20 cellular contexts compared by ENCODE assay signal in genomic region chr18:70221911-70222278, GRCh38. TPM values are rescaled to one million over a fixed set of nuclear protein-coding genes. Genes with fewer than 3 reads are reported as not detected.
DNase-seq lines count a peak whose midpoint lies in the region; ATAC-seq, FAIRE-seq and TF ChIP-seq lines count a peak whose summit lies in the region.
"Had no signal": no experiment of that assay in that cellular context is flagged by ENCODE, and none has a peak within 500 bp of the region (broad histone marks: within the 10 kb centered on the region; RNA-seq: fewer than 3 reads in every experiment).

No MANE protein-coding gene starts in this region.

- H3K27me3 ChIP-seq in astrocyte (ENCODE audit: insufficient read depth, low read length) (peaks cover 13% of the 10 kb centered on the region), neuron (ENCODE audit: insufficient read depth, low read length) (no peaks in the 10 kb centered on the region)
- H3K27me3 ChIP-seq: BLaER1, SJCRH30 had no signal

- CTCF ChIA-PET in T-cell (lab: Charles Lee), result no interaction called here

- no peak for TF ChIP-seq CTCF in astrocyte (IDR thresholded peaks at IDR 0.05; ENCODE audit: insufficient read depth, low read depth, low read length)

- H2AFZ ChIP-seq in astrocyte (ENCODE audit: low read depth, low read length), result peak overlapping the region; percentile 88
- peak overlapping the region; percentile 31 for H2AFZ ChIP-seq in neuron (ENCODE audit: low read depth, low read length)
- H2AFZ ChIP-seq: PC-9 had no signal

- peak overlapping the region; percentile 62 for H3K4me2 ChIP-seq in astrocyte (ENCODE audit: low read length)
- H3K4me2 ChIP-seq: BLaER1, PC-9 had no signal

- DNase-seq in NCI-H82 (lab: John Stamatoyannopoulos, UW) (peak; percentile 46), NCI-H82 treated with DMSO at 0.1 percent for 48 hours (lab: John Stamatoyannopoulos, UW; ENCODE audit: unreplicated experiment) (no peak), astrocyte (ENCODE audit: low read depth) (no peak), T-cell (no peak)
- DNase-seq: CD4-positive, alpha-beta memory T cell; EL; IMR-90; NCI-H1417 treated with DMSO at 0.1 percent for 48 hours; NCI-H510A; NCI-H774; PC-9; SJCRH30; SW 1271 had no signal

- H3K4me1 ChIP-seq in astrocyte (ENCODE audit: insufficient read depth, low read length) (no peaks in the 10 kb centered on the region), neuron (ENCODE audit: insufficient read depth, low read length) (peaks cover 9% of the 10 kb centered on the region)
- H3K4me1 ChIP-seq: BLaER1, SJCRH30 had no signal

- no peak overlapping the region for H3K27ac Mint-ChIP-seq in astrocyte (ENCODE audit: unreplicated experiment)
- no peak overlapping the region for H3K27ac Mint-ChIP-seq in T-cell
- H3K27ac Mint-ChIP-seq: CD4-positive, alpha-beta memory T cell had no signal

- H3K36me3 Mint-ChIP-seq in astrocyte (ENCODE audit: low read depth, unreplicated experiment) (peaks cover 1% of the 10 kb centered on the region), T-cell (no peaks in the 10 kb centered on the region)
- H3K36me3 Mint-ChIP-seq: CD4-positive, alpha-beta memory T cell had no signal

- peaks cover 15% of the 10 kb centered on the region for H3K27me3 Mint-ChIP-seq in astrocyte (ENCODE audit: low read depth, unreplicated experiment)
- H3K27me3 Mint-ChIP-seq in T-cell, result peaks cover 55 to 59% of the 10 kb centered on the region in 2 donors

- no peaks in the 10 kb centered on the region for H4K20me1 ChIP-seq in astrocyte (ENCODE audit: insufficient read depth, low read length)
- H4K20me1 ChIP-seq: BLaER1 had no signal

- H3K9me3 ChIP-seq in astrocyte (ENCODE audit: insufficient read depth, low read depth, low read length) (no peaks in the 10 kb centered on the region), neuron (ENCODE audit: low read length) (no peaks in the 10 kb centered on the region)
- H3K9me3 ChIP-seq: SJCRH30 had no signal

- H3K9me3 Mint-ChIP-seq in astrocyte (ENCODE audit: unreplicated experiment) (no peaks in the 10 kb centered on the region), T-cell (peaks cover 0 to 5% (median 3%) of the 10 kb centered on the region in 3 donors)

- H3K4me3 ChIP-seq in astrocyte (ENCODE audit: insufficient read depth, low read depth, low read length), result no peak overlapping the region
- no peak overlapping the region for H3K4me3 ChIP-seq in neuron (ENCODE audit: low read length)
- H3K4me3 ChIP-seq: BLaER1, PC-9, SJCRH30 had no signal

- no peak overlapping the region for H3K27ac ChIP-seq in astrocyte (ENCODE audit: low read depth, low read length)
- H3K27ac ChIP-seq: BLaER1, HL-60, PC-9, SJCRH30 had no signal

- H3K36me3 ChIP-seq in astrocyte (ENCODE audit: insufficient read depth, low read length) (no peaks in the 10 kb centered on the region), neuron (ENCODE audit: insufficient read depth, low read length) (no peaks in the 10 kb centered on the region)
- H3K36me3 ChIP-seq: BLaER1, SJCRH30 had no signal

- H3K79me2 ChIP-seq in astrocyte (ENCODE audit: insufficient read depth, low read length), result no peaks in the 10 kb centered on the region

- POLR2A ChIA-PET in T-cell (lab: Charles Lee), result no interaction called here

- no peak overlapping the region for H3K9ac ChIP-seq in astrocyte (ENCODE audit: low read length)
- H3K9ac ChIP-seq: BLaER1 had no signal

- ATAC-seq in GM21360 (IDR thresholded peaks at IDR 0.05; ENCODE audit: unreplicated experiment) (no peak), T-cell (replicated peaks in 1 of 4) (no peak), GM18909 (IDR thresholded peaks at IDR 0.05; ENCODE audit: poor library complexity, unreplicated experiment) (no peak)

- H3K4me3 Mint-ChIP-seq in astrocyte (ENCODE audit: unreplicated experiment) (no peak overlapping the region), T-cell (no peak overlapping the region)
- H3K4me3 Mint-ChIP-seq: CD4-positive, alpha-beta memory T cell had no signal

- no peak for FAIRE-seq in astrocyte (lab: Jason Lieb, UNC)
- FAIRE-seq: GM12891, GM18507 had no signal

- H3K4me1 Mint-ChIP-seq in astrocyte (ENCODE audit: low read depth, unreplicated experiment) (no peaks in the 10 kb centered on the region), T-cell (peaks cover 0 to 2% (median 0%) of the 10 kb centered on the region in 3 donors)

RNA-seq across cellular contexts. Expression of gene RTTN, which starts 16.4 kb away (rescaled TPM):
- 5.2 and 6.3 TPM in 2 replicates for total RNA-seq in astrocyte
- 10 to 100 TPM; 17.8 to 31.7 (median 19.4) TPM for total RNA-seq in T-cell
